31 cellular contexts compared by ENCODE assay signal in the genomic region with DNA sequence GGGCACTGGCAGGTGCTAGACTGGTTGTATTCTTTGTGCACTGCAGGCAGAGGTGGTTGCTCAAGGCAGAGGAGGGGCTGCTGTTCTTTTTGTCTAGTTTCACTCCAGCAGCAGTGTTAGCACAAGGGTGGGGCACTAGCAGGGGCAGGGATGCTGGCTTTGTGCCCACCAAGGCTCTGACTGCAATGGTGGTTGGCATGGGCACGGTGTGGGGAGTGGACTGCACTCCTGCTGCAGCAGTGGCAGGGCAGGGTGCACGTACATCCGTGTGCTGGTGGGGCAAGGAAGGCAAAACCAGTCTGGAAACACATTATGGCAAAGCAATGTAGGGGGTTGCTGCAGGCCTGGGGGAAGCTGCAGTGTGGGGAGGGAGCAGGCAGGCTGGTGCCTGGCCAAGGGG.
"Had no signal": no experiment of that assay in that cellular context is flagged by ENCODE, and none has a peak within 500 bp of the region (broad histone marks: within the 10 kb centered on the region; RNA-seq: fewer than 3 reads in every experiment).

No MANE protein-coding gene starts in this region.

- H3K4me1 ChIP-seq: ascending aorta, SJCRH30 had no signal

- H3K27me3 ChIP-seq: ascending aorta, cardiac muscle cell, SJCRH30 had no signal

- H3K36me3 ChIP-seq: ascending aorta, cardiac muscle cell, SJCRH30, WERI-Rb-1 had no signal

- H3K27ac ChIP-seq: ascending aorta, cardiac muscle cell, SJCRH30, SK-N-MC, WERI-Rb-1 had no signal

- ATAC-seq: activated CD8-positive, alpha-beta memory T cell treated with anti-CD3 and anti-CD28 coated beads, Interleukin-2, amount 10 ng/mL, durations not matched to agents 7 days and 5 days; Panc1 had no signal

- H3K9me3 ChIP-seq: SJCRH30 had no signal

- H3K4me3 ChIP-seq: ascending aorta, cardiac muscle cell, SJCRH30, SK-N-MC had no signal

- DNase-seq: activated CD4-positive, alpha-beta memory T cell treated with anti-CD3 and anti-CD28 coated beads, Interleukin-2, amount 10 ng/mL, durations not matched to agents 7 days and 5 days; activated CD4-positive, alpha-beta T cell treated with anti-CD3 and anti-CD28 coated beads for 1 hour; activated CD4-positive, alpha-beta T cell treated with anti-CD3 and anti-CD28 coated beads for 48 hours; activated CD4-positive, CD25-positive, alpha-beta regulatory T cell; activated CD8-positive, alpha-beta memory T cell treated with anti-CD3 and anti-CD28 coated beads for 24 hours; activated CD8-positive, alpha-beta memory T cell treated with anti-CD3 and anti-CD28 coated beads, Interleukin-2, amount 10 ng/mL, durations not matched to agents 7 days and 5 days; activated CD8-positive, alpha-beta memory T cell treated with anti-CD3 and anti-CD28 coated beads, Interleukin-2, amount 50 U/mL, for 48 hours; activated effector memory CD4-positive, alpha-beta T cell treated with anti-CD3 and anti-CD28 coated beads, Interleukin-2, amount 50 U/mL, for 16 hours; activated naive CD4-positive, alpha-beta T cell; activated naive CD4-positive, alpha-beta T cell treated with anti-CD3 and anti-CD28 coated beads, Interleukin-2, amount 50 U/mL, for 16 hours; activated naive CD8-positive, alpha-beta T cell treated with anti-CD3 and anti-CD28 coated beads for 36 hours; activated T-cell treated with anti-CD3 and anti-CD28 coated beads, Interleukin-2, amount 50 U/mL, for 48 hours; amniotic stem cell; KBM-7; NCI-H1048; NCI-H1105 treated with DMSO at 0.1 percent for 48 hours; NCI-H1436; NCI-H1694; NCI-H1930; NCI-H2081 treated with DMSO at 0.1 percent for 48 hours; NCI-H2171; NCI-H446 treated with DMSO at 0.1 percent for 48 hours; NCI-H524; NCI-H774; SJCRH30; T1000; WERI-Rb-1 had no signal
